14 cellular contexts compared by ENCODE assay signal in genomic region chr6:290111-290932, GRCh38. TPM values are rescaled to one million over a fixed set of nuclear protein-coding genes. Genes with fewer than 3 reads are reported as not detected.
DNase-seq lines count a peak whose midpoint lies in the region; ATAC-seq, FAIRE-seq and TF ChIP-seq lines count a peak whose summit lies in the region.
"Had no signal": no experiment of that assay in that cellular context is flagged by ENCODE, and none has a peak within 500 bp of the region (broad histone marks: within the 10 kb centered on the region; RNA-seq: fewer than 3 reads in every experiment).

No MANE protein-coding gene starts in this region.

- CTCF ChIA-PET in CD4-positive, alpha-beta memory T cell (lab: Charles Lee; ENCODE audit: partially characterized antibody): no interaction called here
- CTCF ChIA-PET in activated CD4-positive, alpha-beta memory T cell treated with anti-CD3 and anti-CD28 coated beads for 36 hours (lab: Charles Lee): interaction anchor here (0.6 to 0.7 kb wide), 2 partner anchors 28 to 100 kb away, joined by 3 read pairs; no protein-coding TSS in a partner anchor
- CTCF ChIA-PET in naive thymus-derived CD4-positive, alpha-beta T cell (lab: Charles Lee): no interaction called here

- FAIRE-seq in GM12892 (lab: Jason Lieb, UNC): peak; percentile 86

- no peak for DNase-seq in CD4-positive, alpha-beta memory T cell
- no peak for DNase-seq in GM12892 (ENCODE audit: insufficient read length)
- no peak for DNase-seq in activated CD4-positive, alpha-beta memory T cell treated with anti-CD3 and anti-CD28 coated beads for 36 hours
- DNase-seq in naive thymus-derived CD4-positive, alpha-beta T cell: no peak
- no peak for DNase-seq in AG08396 (ENCODE audit: low spot score)
- DNase-seq in cortex of kidney (lab: John Stamatoyannopoulos, UW): no peak
- DNase-seq: adrenal gland, DMS79, glutamatergic neuron, NCI-H446, SHP77 had no signal

- no peaks in the 10 kb centered on the region for H3K27me3 Mint-ChIP-seq in CD4-positive, alpha-beta memory T cell
- peaks cover 1% of the 10 kb centered on the region for H3K27me3 Mint-ChIP-seq in activated CD4-positive, alpha-beta memory T cell treated with anti-CD3 and anti-CD28 coated beads for 36 hours
- no peaks in the 10 kb centered on the region for H3K27me3 Mint-ChIP-seq in naive thymus-derived CD4-positive, alpha-beta T cell

- no peak for ATAC-seq in naive thymus-derived CD4-positive, alpha-beta T cell
- no peak for ATAC-seq in HG03439 (IDR thresholded peaks at IDR 0.05; ENCODE audit: unreplicated experiment)
- ATAC-seq in HG03175 (IDR thresholded peaks at IDR 0.05; ENCODE audit: unreplicated experiment): no peak

- POLR2A ChIA-PET in CD4-positive, alpha-beta memory T cell (lab: Charles Lee; ENCODE audit: partially characterized antibody): interaction anchor here (0.7 to 1.7 kb wide), 3 partner anchors 65 to 154 kb away, joined by 3 to 5 read pairs (median 3); no protein-coding TSS in a partner anchor
- POLR2A ChIA-PET in activated CD4-positive, alpha-beta memory T cell treated with anti-CD3 and anti-CD28 coated beads for 36 hours (lab: Charles Lee): no interaction called here
- POLR2A ChIA-PET in naive thymus-derived CD4-positive, alpha-beta T cell (lab: Charles Lee): interaction anchor here (0.7 to 1.0 kb wide), 4 partner anchors 18 to 97 kb away, joined by 3 to 4 read pairs (median 3); no protein-coding TSS in a partner anchor

- H3K4me3 Mint-ChIP-seq in CD4-positive, alpha-beta memory T cell: peak overlapping the region; percentile 1 to 87 (median 41)
- peak overlapping the region; percentile 1 for H3K4me3 Mint-ChIP-seq in activated CD4-positive, alpha-beta memory T cell treated with anti-CD3 and anti-CD28 coated beads for 36 hours
- H3K4me3 Mint-ChIP-seq in naive thymus-derived CD4-positive, alpha-beta T cell: peak overlapping the region; percentile 43 to 92 (median 71)

- H3K27me3 ChIP-seq in CD4-positive, alpha-beta memory T cell (ENCODE audit: insufficient read depth, low read length): no peaks in the 10 kb centered on the region
- H3K27me3 ChIP-seq in naive thymus-derived CD4-positive, alpha-beta T cell (ENCODE audit: control insufficient read depth in 2 of 2, insufficient read depth in 2 of 2, low read length in 2 of 2): no peaks in the 10 kb centered on the region
- H3K27me3 ChIP-seq: adrenal gland, suprapubic skin had no signal

- H3K9me3 ChIP-seq in CD4-positive, alpha-beta memory T cell (ENCODE audit: control insufficient read depth in 1 of 2, low read length in 2 of 2): no peaks in the 10 kb centered on the region
- no peaks in the 10 kb centered on the region for H3K9me3 ChIP-seq in naive thymus-derived CD4-positive, alpha-beta T cell (ENCODE audit: control insufficient read depth in 2 of 3, low read length in 3 of 3)
- H3K9me3 ChIP-seq: adrenal gland, suprapubic skin had no signal

- H3K27ac Mint-ChIP-seq in CD4-positive, alpha-beta memory T cell: peak overlapping the region in 5 of 7 donors; percentile 18 to 88 (median 37)
- H3K27ac Mint-ChIP-seq in activated CD4-positive, alpha-beta memory T cell treated with anti-CD3 and anti-CD28 coated beads for 36 hours: no peak overlapping the region
- peak overlapping the region; percentile 28 to 94 (median 74) for H3K27ac Mint-ChIP-seq in naive thymus-derived CD4-positive, alpha-beta T cell

- H3K4me3 ChIP-seq in CD4-positive, alpha-beta memory T cell (ENCODE audit: low read length in 2 of 2): no peak overlapping the region
- H3K4me3 ChIP-seq in naive thymus-derived CD4-positive, alpha-beta T cell (ENCODE audit: low read length): no peak overlapping the region

- H3K27ac ChIP-seq in CD4-positive, alpha-beta memory T cell (ENCODE audit: low read depth, low read length): no peak overlapping the region
- H3K27ac ChIP-seq in naive thymus-derived CD4-positive, alpha-beta T cell (ENCODE audit: low read depth, low read length): no peak overlapping the region

- H3K36me3 Mint-ChIP-seq in CD4-positive, alpha-beta memory T cell: peaks cover 0 to 7% of the 10 kb centered on the region in 2 donors
- peaks cover 3% of the 10 kb centered on the region for H3K36me3 Mint-ChIP-seq in activated CD4-positive, alpha-beta memory T cell treated with anti-CD3 and anti-CD28 coated beads for 36 hours
- peaks cover 0 to 5% (median 0%) of the 10 kb centered on the region in 5 donors for H3K36me3 Mint-ChIP-seq in naive thymus-derived CD4-positive, alpha-beta T cell

- peaks cover 23 to 46% (median 34%) of the 10 kb centered on the region in 4 donors for H3K4me1 Mint-ChIP-seq in CD4-positive, alpha-beta memory T cell
- H3K4me1 Mint-ChIP-seq in activated CD4-positive, alpha-beta memory T cell treated with anti-CD3 and anti-CD28 coated beads for 36 hours (ENCODE audit: low read depth): peaks cover 38% of the 10 kb centered on the region
- peaks cover 22 to 67% (median 55%) of the 10 kb centered on the region in 7 donors for H3K4me1 Mint-ChIP-seq in naive thymus-derived CD4-positive, alpha-beta T cell

- intact Hi-C loops in CD4-positive, alpha-beta memory T cell (cut with micrococcal nuclease): loop anchor here (5.0 to 10.0 kb wide), 2 partner anchors 73 to 214 kb away; no protein-coding TSS in a partner anchor
- intact Hi-C loops in activated CD4-positive, alpha-beta memory T cell treated with anti-CD3 and anti-CD28 coated beads for 36 hours (cut with micrococcal nuclease): loop anchor here (5.0 kb wide), 1 partner anchor 217 kb away; no protein-coding TSS in a partner anchor
- intact Hi-C loops in naive thymus-derived CD4-positive, alpha-beta T cell (cut with micrococcal nuclease): loop anchor here (2.0 to 10.0 kb wide), 4 partner anchors 38 to 404 kb away; partner anchors contain the start of gene EXOC2 (in 2 of the 2)

- H3K36me3 ChIP-seq in CD4-positive, alpha-beta memory T cell (ENCODE audit: insufficient read depth, low read length): no peaks in the 10 kb centered on the region
- H3K36me3 ChIP-seq in naive thymus-derived CD4-positive, alpha-beta T cell (ENCODE audit: control insufficient read depth in 2 of 3, insufficient read depth in 3 of 3, low read length in 3 of 3): no peaks in the 10 kb centered on the region
- H3K36me3 ChIP-seq: adrenal gland, suprapubic skin had no signal

- peaks cover 16% of the 10 kb centered on the region for H3K4me1 ChIP-seq in CD4-positive, alpha-beta memory T cell (ENCODE audit: insufficient read depth, low read length)
- peaks cover 7 to 14% of the 10 kb centered on the region in 2 donors for H3K4me1 ChIP-seq in naive thymus-derived CD4-positive, alpha-beta T cell (ENCODE audit: control insufficient read depth in 2 of 2, insufficient read depth in 2 of 2, low read length in 2 of 2)

- TF ChIP-seq POLR2A in GM12892 (IDR thresholded peaks at IDR 0.05; ENCODE audit: low read depth, low read length): no peak

- peaks cover 0 to 15% (median under 1%) of the 10 kb centered on the region in 8 donors for H3K9me3 Mint-ChIP-seq in CD4-positive, alpha-beta memory T cell
- no peaks in the 10 kb centered on the region for H3K9me3 Mint-ChIP-seq in activated CD4-positive, alpha-beta memory T cell treated with anti-CD3 and anti-CD28 coated beads for 36 hours
- H3K9me3 Mint-ChIP-seq in naive thymus-derived CD4-positive, alpha-beta T cell: peaks cover 0 to 7% (median 0%) of the 10 kb centered on the region in 11 donors

RNA-seq across cellular contexts. Expression of gene DUSP22, which starts 2.0 kb away (rescaled TPM):
- total RNA-seq in CD4-positive, alpha-beta memory T cell: 10 to 100 TPM; 43.4 to 49.4 TPM
- 10 to 100 TPM; 32.8 to 34.4 TPM for polyA plus RNA-seq in CD4-positive, alpha-beta memory T cell
- 89.0 TPM for polyA plus RNA-seq in GM12892 (2012; ENCODE audit: missing spikeins)
- 10 to 100 TPM; 28.0 to 28.7 TPM for total RNA-seq in activated CD4-positive, alpha-beta memory T cell treated with anti-CD3 and anti-CD28 coated beads for 36 hours
- total RNA-seq in naive thymus-derived CD4-positive, alpha-beta T cell: 10 to 100 TPM; 24.8 to 57.2 (median 51.0) TPM
- 10 to 100 TPM; 30.6 to 36.6 TPM for polyA plus RNA-seq in naive thymus-derived CD4-positive, alpha-beta T cell

Comparison
In these comparisons a context has a peak if more than half of its experiments do, and no peak if none do; other contexts are left out.
1. H3K4me3 Mint-ChIP-seq: peak in every context shown above with its lines; median percentile 71 in naive thymus-derived CD4-positive, alpha-beta T cell; 41 in CD4-positive, alpha-beta memory T cell; 1 in activated CD4-positive, alpha-beta memory T cell treated with anti-CD3 and anti-CD28 coated beads for 36 hours.